In genomic region chr17:7107012-7107754, GRCh38 we compare ENCODE assay signal across 24 cellular contexts. TPM values are rescaled to one million over a fixed set of nuclear protein-coding genes. Genes with fewer than 3 reads are reported as not detected.
DNase-seq lines count a peak whose midpoint lies in the region; ATAC-seq, FAIRE-seq and TF ChIP-seq lines count a peak whose summit lies in the region.
"Had no signal": no experiment of that assay in that cellular context is flagged by ENCODE, and none has a peak within 500 bp of the region (broad histone marks: within the 10 kb centered on the region; RNA-seq: fewer than 3 reads in every experiment).

No MANE protein-coding gene starts in this region.

- H3K79me2 ChIP-seq in PC-3 (ENCODE audit: low read length), result no peaks in the 10 kb centered on the region

- H3K27ac ChIP-seq in A549 (no peak overlapping the region), PC-3 (ENCODE audit: low read length) (no peak overlapping the region)
- H3K27ac ChIP-seq: brain microvascular endothelial cell, dorsolateral prefrontal cortex, esophagus squamous epithelium had no signal

- H3K36me3 Mint-ChIP-seq in activated naive CD8-positive, alpha-beta T cell treated with anti-CD3 and anti-CD28 coated beads, Interleukin-2, amount 50 U/mL, for 24 hours (ENCODE audit: low read depth), result no peaks in the 10 kb centered on the region
- H3K36me3 Mint-ChIP-seq in activated CD4-positive, alpha-beta memory T cell treated with anti-CD3 and anti-CD28 coated beads for 36 hours, result no peaks in the 10 kb centered on the region
- H3K36me3 Mint-ChIP-seq: activated naive CD4-positive, alpha-beta T cell treated with anti-CD3 and anti-CD28 coated beads, Interleukin-2, amount 50 U/mL, for 72 hours; memory B cell; natural killer cell had no signal

- DNase-seq in A549 (ENCODE audit: low read depth in 1 of 2, low spot score in 1 of 2) (no peak), HTR-8/SVneo (ENCODE audit: insufficient read length, low spot score) (no peak), NCI-H2196 treated with DMSO at 0.1 percent for 48 hours (lab: John Stamatoyannopoulos, UW; ENCODE audit: unreplicated experiment) (peak; percentile 10), bronchial epithelial cell (ENCODE audit: low read depth) (no peak), PC-3 (no peak), NCI-H446 treated with DMSO at 0.1 percent for 48 hours (lab: John Stamatoyannopoulos, UW) (no peak)
- DNase-seq in activated naive CD8-positive, alpha-beta T cell treated with anti-CD3 and anti-CD28 coated beads, Interleukin-2, amount 50 U/mL, for 24 hours, result no peak
- DNase-seq in activated CD4-positive, alpha-beta memory T cell treated with anti-CD3 and anti-CD28 coated beads for 36 hours, result no peak
- DNase-seq: activated CD8-positive, alpha-beta T cell treated with anti-CD3 and anti-CD28 coated beads for 36 hours; activated T-cell treated with anti-CD3 and anti-CD28 coated beads, Interleukin-2, amount 50 U/mL, for 48 hours; brain microvascular endothelial cell; dorsolateral prefrontal cortex; esophagus squamous epithelium; head of caudate nucleus; natural killer cell; stimulated activated naive CD8-positive, alpha-beta T cell treated with anti-CD3 and anti-CD28 coated beads, Interleukin-15, Interleukin-2, amounts not matched to agents 100 U/mL and 50 U/mL, for 24 hours; T-helper 1 cell had no signal

- H3K4me2 ChIP-seq in A549, result no peak overlapping the region
- H3K4me2 ChIP-seq in PC-3 (ENCODE audit: low read length), result no peak overlapping the region

- POLR2A ChIA-PET in A549 (lab: Yijun Ruan, JAX), result no interaction called here
- POLR2A ChIA-PET in PC-3 (lab: Charles Lee; ENCODE audit: unreplicated experiment), result no interaction called here
- POLR2A ChIA-PET in activated CD4-positive, alpha-beta memory T cell treated with anti-CD3 and anti-CD28 coated beads for 36 hours (lab: Charles Lee), result no interaction called here

- intact Hi-C loops in PC-3 (cut with micrococcal nuclease), result no loop called here
- intact Hi-C loops in activated CD4-positive, alpha-beta memory T cell treated with anti-CD3 and anti-CD28 coated beads for 36 hours (cut with micrococcal nuclease), result no loop called here

- no TSS peak for BruUV-seq in PC-3 (replicated peaks; lab: Mats Ljungman, UMichigan)

- WGBS in A549 (ENCODE audit: missing lambda C conversion rate), result 81% methylated on average over 20 of the region's 20 CpGs

- TF ChIP-seq RAD21 in A549 (conservative IDR thresholded peaks at IDR 0.05 in 1 of 2, IDR thresholded peaks at IDR 0.05 in 1 of 2), result no peak

- H3K36me3 ChIP-seq in bronchial epithelial cell (ENCODE audit: control insufficient read depth, insufficient read depth, low read length), result no peaks in the 10 kb centered on the region
- no peaks in the 10 kb centered on the region for H3K36me3 ChIP-seq in PC-3 (ENCODE audit: low read depth, low read length)
- H3K36me3 ChIP-seq: brain microvascular endothelial cell, esophagus squamous epithelium had no signal

- H3K9me3 Mint-ChIP-seq in activated naive CD8-positive, alpha-beta T cell treated with anti-CD3 and anti-CD28 coated beads, Interleukin-2, amount 50 U/mL, for 24 hours, result no peaks in the 10 kb centered on the region
- H3K9me3 Mint-ChIP-seq in activated CD4-positive, alpha-beta memory T cell treated with anti-CD3 and anti-CD28 coated beads for 36 hours, result no peaks in the 10 kb centered on the region
- H3K9me3 Mint-ChIP-seq: activated CD8-positive, alpha-beta T cell treated with anti-CD3 and anti-CD28 coated beads for 36 hours; activated naive CD4-positive, alpha-beta T cell treated with anti-CD3 and anti-CD28 coated beads, Interleukin-2, amount 50 U/mL, for 72 hours; memory B cell; natural killer cell had no signal

- H3F3A ChIP-seq in PC-3 (ENCODE audit: low read length, unreplicated experiment), result no peaks in the 10 kb centered on the region

- peaks cover 5% of the 10 kb centered on the region for H3K27me3 Mint-ChIP-seq in activated naive CD8-positive, alpha-beta T cell treated with anti-CD3 and anti-CD28 coated beads, Interleukin-2, amount 50 U/mL, for 24 hours
- H3K27me3 Mint-ChIP-seq in activated CD4-positive, alpha-beta memory T cell treated with anti-CD3 and anti-CD28 coated beads for 36 hours, result peaks cover 10% of the 10 kb centered on the region

- no peaks in the 10 kb centered on the region for H3K9me2 ChIP-seq in PC-3 (replicated peaks; ENCODE audit: low read length)

- H4K20me1 ChIP-seq in PC-3 (ENCODE audit: low read length), result no peaks in the 10 kb centered on the region

- H2AFZ ChIP-seq in PC-3 (ENCODE audit: low read length), result no peak overlapping the region

- H3K4me3 Mint-ChIP-seq in activated naive CD8-positive, alpha-beta T cell treated with anti-CD3 and anti-CD28 coated beads, Interleukin-2, amount 50 U/mL, for 24 hours, result no peak overlapping the region
- no peak overlapping the region for H3K4me3 Mint-ChIP-seq in activated CD4-positive, alpha-beta memory T cell treated with anti-CD3 and anti-CD28 coated beads for 36 hours
- H3K4me3 Mint-ChIP-seq: activated CD8-positive, alpha-beta T cell treated with anti-CD3 and anti-CD28 coated beads for 36 hours; memory B cell; natural killer cell had no signal

- H3K4me3 ChIP-seq in A549 (no peak overlapping the region), bronchial epithelial cell (ENCODE audit: low read depth, low read length) (no peak overlapping the region), PC-3 (ENCODE audit: low read length) (no peak overlapping the region)
- H3K4me3 ChIP-seq: dorsolateral prefrontal cortex, esophagus squamous epithelium had no signal

- H3K27ac Mint-ChIP-seq in activated naive CD8-positive, alpha-beta T cell treated with anti-CD3 and anti-CD28 coated beads, Interleukin-2, amount 50 U/mL, for 24 hours, result no peak overlapping the region
- H3K27ac Mint-ChIP-seq in activated CD4-positive, alpha-beta memory T cell treated with anti-CD3 and anti-CD28 coated beads for 36 hours, result no peak overlapping the region
- H3K27ac Mint-ChIP-seq: activated CD8-positive, alpha-beta T cell treated with anti-CD3 and anti-CD28 coated beads for 36 hours; activated naive CD4-positive, alpha-beta T cell treated with anti-CD3 and anti-CD28 coated beads, Interleukin-2, amount 50 U/mL, for 72 hours; memory B cell; natural killer cell had no signal

- FAIRE-seq in A549 (lab: Jason Lieb, UNC) (no peak), HTR-8/SVneo (lab: Jason Lieb, UNC) (peak; percentile 97), bronchial epithelial cell (lab: Jason Lieb, UNC) (peak; percentile 99)
- FAIRE-seq: islet of Langerhans had no signal

- CTCF ChIA-PET in A549 (lab: Yijun Ruan, JAX) (interaction anchor here (1.2 to 1.5 kb wide), 2 partner anchors 26 to 71 kb away, joined by 3 to 4 read pairs; no protein-coding TSS in a partner anchor), PC-3 (lab: Charles Lee) (no interaction called here)
- CTCF ChIA-PET in activated CD4-positive, alpha-beta memory T cell treated with anti-CD3 and anti-CD28 coated beads for 36 hours (lab: Charles Lee), result interaction anchor here (0.6 kb wide), 1 partner anchor 390 kb away, joined by 3 read pairs; no protein-coding TSS in a partner anchor

- TF ChIP-seq CTCF in A549 (IDR thresholded peaks at IDR 0.05), result no peak
- no peak for TF ChIP-seq CTCF in bronchial epithelial cell (IDR thresholded peaks at IDR 0.05; ENCODE audit: insufficient read depth, low read length, severe bottlenecking)
- TF ChIP-seq CTCF in PC-3 (conservative IDR thresholded peaks at IDR 0.05; ENCODE audit: low read depth, low read length), result no peak

- H3K4me1 Mint-ChIP-seq in activated naive CD8-positive, alpha-beta T cell treated with anti-CD3 and anti-CD28 coated beads, Interleukin-2, amount 50 U/mL, for 24 hours, result peaks cover 7% of the 10 kb centered on the region
- peaks cover 12% of the 10 kb centered on the region for H3K4me1 Mint-ChIP-seq in activated CD4-positive, alpha-beta memory T cell treated with anti-CD3 and anti-CD28 coated beads for 36 hours (ENCODE audit: low read depth)

- no peaks in the 10 kb centered on the region for H3K27me3 ChIP-seq in bronchial epithelial cell (ENCODE audit: control insufficient read depth, insufficient read depth, low read length)
- no peaks in the 10 kb centered on the region for H3K27me3 ChIP-seq in PC-3 (ENCODE audit: low read length)

- no peak overlapping the region for H3K9ac ChIP-seq in PC-3 (ENCODE audit: low read length)

- H3K4me1 ChIP-seq in A549, result no peaks in the 10 kb centered on the region
- H3K4me1 ChIP-seq in PC-3 (ENCODE audit: insufficient read depth, low read length), result no peaks in the 10 kb centered on the region
- H3K4me1 ChIP-seq: esophagus squamous epithelium had no signal

- no peaks in the 10 kb centered on the region for H3K9me3 ChIP-seq in A549
- H3K9me3 ChIP-seq in PC-3 (ENCODE audit: low read length), result no peaks in the 10 kb centered on the region
- H3K9me3 ChIP-seq: esophagus squamous epithelium had no signal

- ATAC-seq in A549 (peak; percentile 20 to 27; a peak in 4 of 6 replicates), PC-3 (no peak)
- no peak for ATAC-seq in activated naive CD8-positive, alpha-beta T cell treated with anti-CD3 and anti-CD28 coated beads, Interleukin-2, amount 50 U/mL, for 24 hours
- ATAC-seq: activated CD8-positive, alpha-beta T cell treated with anti-CD3 and anti-CD28 coated beads for 36 hours; activated naive CD4-positive, alpha-beta T cell treated with anti-CD3 and anti-CD28 coated beads, Interleukin-2, amount 50 U/mL, for 72 hours; stimulated activated naive CD8-positive, alpha-beta T cell treated with anti-CD3 and anti-CD28 coated beads, Interleukin-15, Interleukin-2, amounts not matched to agents 100 U/mL and 50 U/mL, for 24 hours had no signal

- no peak for TF ChIP-seq EP300 in A549 (IDR thresholded peaks at IDR 0.05)

- no peak for TF ChIP-seq POLR2A in A549 (IDR thresholded peaks at IDR 0.05; ENCODE audit: low read length)

TF ChIP-seq in A549, 52 proteins besides CTCF, POLR2A, EP300 and RAD21 (continues in another document):
- TF ChIP-seq NFE2L2 (conservative IDR thresholded peaks at IDR 0.05; ENCODE audit: low read length), result no peak

RNA-seq across cellular contexts. Expression of gene ASGR2, which starts 7.4 kb away (rescaled TPM):
- polyA plus RNA-seq in A549 (2011; rRNA removed) (0.25 and 0.34 TPM in 2 replicates), A549 (2017; fragmentation: RNase III; extraction: RNeasy Plus Mini Kit Qiagen cat#74134 plus additional on column Dnase treatment) (0.06 TPM in 1 of 3 replicates, not detected in the others)
- polyA plus RNA-seq in A549 (2012; cell fraction: cytosol; rRNA removed), result 0.10 and 0.11 TPM in 2 replicates
- polyA plus RNA-seq in A549 (2012; cell fraction: nucleus; rRNA removed), result 0.06 and 0.31 TPM in 2 replicates
- not detected in 2 replicates for polyA minus RNA-seq in A549 (2011; rRNA and poly(A)+ RNA removed)
- total RNA-seq in bronchial epithelial cell (not detected in 2 replicates), PC-3 (2014; rRNA removed) (not detected in 2 replicates)
- not detected for total RNA-seq in activated CD4-positive, alpha-beta memory T cell treated with anti-CD3 and anti-CD28 coated beads for 36 hours
- total RNA-seq: activated CD8-positive, alpha-beta T cell treated with anti-CD3 and anti-CD28 coated beads for 36 hours; activated naive CD4-positive, alpha-beta T cell treated with anti-CD3 and anti-CD28 coated beads, Interleukin-2, amount 50 U/mL, for 72 hours; pulmonary artery endothelial cell; RPMI7951; ureter had no signal
- polyA plus RNA-seq: AG04450 had no signal

RNA-seq across cellular contexts. Expression of gene CLEC10A, which starts 27.1 kb away (rescaled TPM):
- polyA plus RNA-seq in A549 (2011; rRNA removed), result not detected in 2 replicates
- polyA plus RNA-seq in A549 (2012; cell fraction: cytosol; rRNA removed), result not detected in 2 replicates
- not detected in 2 replicates for polyA plus RNA-seq in A549 (2012; cell fraction: nucleus; rRNA removed)
- not detected in 3 replicates for polyA plus RNA-seq in A549 (2017; fragmentation: RNase III; extraction: RNeasy Plus Mini Kit Qiagen cat#74134 plus additional on column Dnase treatment)
- polyA minus RNA-seq in A549 (2011; rRNA and poly(A)+ RNA removed), result not detected in 2 replicates
- total RNA-seq in bronchial epithelial cell, result not detected in 2 replicates
- not detected in 2 replicates for total RNA-seq in PC-3 (2014; rRNA removed)
- not detected for total RNA-seq in activated CD4-positive, alpha-beta memory T cell treated with anti-CD3 and anti-CD28 coated beads for 36 hours
- total RNA-seq: activated CD8-positive, alpha-beta T cell treated with anti-CD3 and anti-CD28 coated beads for 36 hours; activated naive CD4-positive, alpha-beta T cell treated with anti-CD3 and anti-CD28 coated beads, Interleukin-2, amount 50 U/mL, for 72 hours; RPMI7951 had no signal
- polyA plus RNA-seq: AG04450 had no signal

Comparison
In these comparisons a context has a peak if more than half of its experiments do, and no peak if none do; other contexts are left out.
1. ATAC-seq: peak in A549 (2 of 2); none in activated naive CD8-positive, alpha-beta T cell treated with anti-CD3 and anti-CD28 coated beads, Interleukin-2, amount 50 U/mL, for 24 hours (single experiment) and PC-3 (single experiment).